In genomic region chr6:112043032-112044007, GRCh38 we compare ENCODE assay signal across 8 cellular contexts. TPM values are rescaled to one million over a fixed set of nuclear protein-coding genes. Genes with fewer than 3 reads are reported as not detected.
DNase-seq lines count a peak whose midpoint lies in the region; ATAC-seq and FAIRE-seq lines count a peak whose summit lies in the region.

No MANE protein-coding gene starts in this region.

- H2BK5ac ChIP-seq in mesendoderm (ENCODE audit: low read length) = no peak overlapping the region

- H3K4me3 ChIP-seq in endocrine pancreas (ENCODE audit: control insufficient read depth, insufficient read depth, low read length) (peak overlapping the region; percentile 79), mesendoderm (ENCODE audit: low read length) (peak overlapping the region; percentile 62)

- no peak overlapping the region for H3K23ac ChIP-seq in mesendoderm (ENCODE audit: low read length)

- H3K4me2 ChIP-seq in mesendoderm (ENCODE audit: low read length) = peak overlapping the region; percentile 51

- H4K8ac ChIP-seq in mesendoderm (ENCODE audit: low read depth, low read length) = no peak overlapping the region

- no peaks in the 10 kb centered on the region for H3K27me3 ChIP-seq in endocrine pancreas (ENCODE audit: control insufficient read depth, insufficient read depth, low read length)
- no peaks in the 10 kb centered on the region for H3K27me3 ChIP-seq in mesendoderm (ENCODE audit: insufficient read depth, low read length, poor library complexity)

- no peak overlapping the region for H3K4ac ChIP-seq in mesendoderm (ENCODE audit: low read depth, low read length)

- H4K5ac ChIP-seq in mesendoderm (ENCODE audit: low read length) = no peak overlapping the region

- H3K79me2 ChIP-seq in mesendoderm (ENCODE audit: control insufficient read depth, insufficient read depth, low read length) = no peaks in the 10 kb centered on the region

- no peaks in the 10 kb centered on the region for H3K9me3 ChIP-seq in endocrine pancreas (ENCODE audit: control insufficient read depth, low read length)

- DNase-seq in COLO829 (ENCODE audit: low spot score) = peak; percentile 83
- DNase-seq in HTR-8/SVneo (ENCODE audit: insufficient read length, low spot score) = peak; percentile 94
- DNase-seq in NOMO-1 (lab: John Stamatoyannopoulos, UW; ENCODE audit: unreplicated experiment in 2 of 2) = peak; percentile 81 to 86
- peak; percentile 80 to 91 (median 88) for DNase-seq in activated CD8-positive, alpha-beta memory T cell treated with anti-CD3 and anti-CD28 coated beads for 48 hours (ENCODE audit: low read depth in 2 of 3, low spot score in 2 of 3)
- peak; percentile 97 for DNase-seq in mesendoderm
- DNase-seq in stimulated activated CD8-positive, alpha-beta memory T cell treated with anti-CD3 and anti-CD28 coated beads, Interleukin-12 subunit alpha, Interleukin-12 subunit beta, amount 100 ng/mL, for 4 hours (ENCODE audit: low read depth) = peak; percentile 77

- peaks cover 5% of the 10 kb centered on the region for H3K4me1 ChIP-seq in endocrine pancreas (ENCODE audit: control insufficient read depth, insufficient read depth, low read length)
- no peaks in the 10 kb centered on the region for H3K4me1 ChIP-seq in mesendoderm (ENCODE audit: control insufficient read depth, low read depth, low read length)

- H3K18ac ChIP-seq in mesendoderm (ENCODE audit: low read length) = no peak overlapping the region

- no peak overlapping the region for H3K27ac ChIP-seq in mesendoderm (ENCODE audit: low read depth, low read length)

- FAIRE-seq in HTR-8/SVneo (lab: Jason Lieb, UNC) = no peak

- H3K36me3 ChIP-seq in endocrine pancreas (ENCODE audit: control insufficient read depth, insufficient read depth, low read length) (no peaks in the 10 kb centered on the region), mesendoderm (ENCODE audit: control insufficient read depth, insufficient read depth, low read length) (no peaks in the 10 kb centered on the region)

- no peaks in the 10 kb centered on the region for H3K79me1 ChIP-seq in mesendoderm (ENCODE audit: low read length)

- no peak overlapping the region for H2AK5ac ChIP-seq in mesendoderm (ENCODE audit: low read length)

- no peak overlapping the region for H2BK15ac ChIP-seq in mesendoderm (replicated peaks; ENCODE audit: low read depth)

- no peak overlapping the region for H2BK120ac ChIP-seq in mesendoderm (ENCODE audit: low read depth, low read length)

- H3K9ac ChIP-seq in endocrine pancreas (ENCODE audit: control insufficient read depth, insufficient read depth, low read length) (peak overlapping the region; percentile 36), mesendoderm (ENCODE audit: low read length) (peak overlapping the region; percentile 76)

- ATAC-seq in GM21381 (IDR thresholded peaks at IDR 0.05; ENCODE audit: unreplicated experiment) = peak; percentile 91

- peak overlapping the region; percentile 86 for H3K56ac ChIP-seq in mesendoderm (ENCODE audit: low read length)

- no CpG with 5 or more reads among the region's 36 CpGs for WGBS in mesendoderm (ENCODE audit: extremely low coverage, insufficient coverage, low lambda C conversion rate)

RNA-seq across cellular contexts. Expression of gene CCN6, which starts 10.6 kb away (rescaled TPM):
- polyA plus RNA-seq in mesendoderm (2013, experiment 1 of 2) = not detected
- polyA plus RNA-seq in mesendoderm (2013, experiment 2 of 2) = not detected

RNA-seq across cellular contexts. Expression of gene TUBE1, which starts 44.0 kb away (rescaled TPM):
- polyA plus RNA-seq in mesendoderm (2013, experiment 1 of 2) = 8.5 TPM
- 8.3 TPM for polyA plus RNA-seq in mesendoderm (2013, experiment 2 of 2)

RNA-seq across cellular contexts. Expression of gene FAM229B, which starts 44.1 kb away (rescaled TPM):
- polyA plus RNA-seq in mesendoderm (2013, experiment 1 of 2) = 12.4 TPM
- polyA plus RNA-seq in mesendoderm (2013, experiment 2 of 2) = 12.6 TPM
